In the genomic region with DNA sequence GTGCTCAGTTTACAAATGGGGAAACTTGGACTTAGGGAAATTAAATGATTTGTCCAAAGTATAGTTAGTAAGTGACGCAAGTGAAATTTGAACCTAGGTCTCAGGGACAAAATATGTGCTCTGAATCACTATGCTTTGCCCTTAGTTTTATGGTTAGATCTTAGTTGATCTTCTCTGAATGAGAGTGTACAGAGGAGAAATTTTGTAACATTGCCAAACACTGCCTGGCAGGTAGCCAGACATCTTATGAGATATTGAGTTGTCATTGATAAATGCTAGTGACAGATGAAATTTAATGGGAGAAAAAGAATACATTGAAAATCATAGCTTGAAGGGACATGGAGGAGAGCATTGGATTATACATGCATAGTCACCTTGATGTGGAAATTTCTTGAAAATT, we compare ENCODE assay signal across 18 cellular contexts.
DNase-seq lines count a peak whose midpoint lies in the region; ATAC-seq and TF ChIP-seq lines count a peak whose summit lies in the region.
"Had no signal": no experiment of that assay in that cellular context is flagged by ENCODE, and none has a peak within 500 bp of the region (broad histone marks: within the 10 kb centered on the region; RNA-seq: fewer than 3 reads in every experiment).

No MANE protein-coding gene starts in this region.

- no peak overlapping the region for H3K4me2 ChIP-seq in GM23248 (ENCODE audit: unreplicated experiment)

- no peaks in the 10 kb centered on the region for H3K27me3 Mint-ChIP-seq in activated T-cell treated with anti-CD3 and anti-CD28 coated beads, Interleukin-2, amount 50 U/mL, for 72 hours (ENCODE audit: low read depth)
- H3K27me3 Mint-ChIP-seq: activated naive CD8-positive, alpha-beta T cell treated with anti-CD3 and anti-CD28 coated beads, Interleukin-2, amount 10 ng/mL, durations not matched to agents 7 days and 5 days; memory B cell had no signal

- no peak for ATAC-seq in activated T-cell treated with anti-CD3 and anti-CD28 coated beads, Interleukin-2, amount 50 U/mL, for 72 hours (replicated peaks in 1 of 2)
- ATAC-seq: activated T-cell treated with anti-CD3 and anti-CD28 coated beads, Interleukin-2, amount 50 U/mL, for 4 hours had no signal

- no peaks in the 10 kb centered on the region for H4K20me1 ChIP-seq in GM23248 (ENCODE audit: insufficient read depth)

- no peak for TF ChIP-seq EP300 in stomach (IDR thresholded peaks at IDR 0.05)

- H2AFZ ChIP-seq in GM23248 = no peak overlapping the region

- TF ChIP-seq CTCF in choroid plexus epithelial cell (conservative IDR thresholded peaks at IDR 0.05; ENCODE audit: low read depth, low read length) (no peak), stomach (IDR thresholded peaks at IDR 0.05) (no peak)

- DNase-seq in GM23248 = peak; percentile 40
- peak; percentile 72 for DNase-seq in NCI-H1105 treated with DMSO at 0.1 percent for 48 hours (lab: John Stamatoyannopoulos, UW)
- peak; percentile 68 for DNase-seq in choroid plexus epithelial cell (ENCODE audit: low read depth)
- peak; percentile 8 for DNase-seq in non-pigmented ciliary epithelial cell (ENCODE audit: low read depth)
- no peak for DNase-seq in NOMO-1 treated with DMSO at 0.1 percent for 48 hours (lab: John Stamatoyannopoulos, UW; ENCODE audit: unreplicated experiment)
- DNase-seq in activated T-cell treated with anti-CD3 and anti-CD28 coated beads, Interleukin-2, amount 50 U/mL, for 72 hours = no peak
- no peak for DNase-seq in stomach
- DNase-seq: activated CD4-positive, alpha-beta T cell treated with anti-CD3 and anti-CD28 coated beads, Interleukin-2, amount 50 U/mL, for 1 hour; activated naive CD8-positive, alpha-beta T cell treated with anti-CD3 and anti-CD28 coated beads, Interleukin-2, amount 10 ng/mL, durations not matched to agents 7 days and 5 days; activated T-cell treated with anti-CD3 and anti-CD28 coated beads, Interleukin-2, amount 50 U/mL, for 4 hours; DND-41; endodermal cell; nephron progenitor cell; retina; SIG-M5; stimulated activated CD4-positive, alpha-beta T cell treated with anti-CD3 and anti-CD28 coated beads, Interleukin-2, amount 100 ng/mL, for 24 hours; T-helper 9 cell had no signal

- peaks cover 8% of the 10 kb centered on the region; the same call in 1 of the 2 replicates for H3F3A ChIP-seq in GM23248 (ENCODE audit: insufficient read depth)

- no peak overlapping the region for H3K4me3 Mint-ChIP-seq in activated T-cell treated with anti-CD3 and anti-CD28 coated beads, Interleukin-2, amount 50 U/mL, for 72 hours
- H3K4me3 Mint-ChIP-seq: activated naive CD8-positive, alpha-beta T cell treated with anti-CD3 and anti-CD28 coated beads, Interleukin-2, amount 10 ng/mL, durations not matched to agents 7 days and 5 days; activated T-cell treated with anti-CD3 and anti-CD28 coated beads, Interleukin-2, amount 50 U/mL, for 4 hours; endodermal cell; memory B cell; nephron progenitor cell had no signal

- H3K27ac ChIP-seq in GM23248 (no peak overlapping the region), stomach (no peak overlapping the region)

- H3K9me2 ChIP-seq in GM23248 (ENCODE audit: insufficient read depth) = no peaks in the 10 kb centered on the region

- no peaks in the 10 kb centered on the region for H3K9me3 Mint-ChIP-seq in activated T-cell treated with anti-CD3 and anti-CD28 coated beads, Interleukin-2, amount 50 U/mL, for 72 hours
- H3K9me3 Mint-ChIP-seq: activated naive CD8-positive, alpha-beta T cell treated with anti-CD3 and anti-CD28 coated beads, Interleukin-2, amount 10 ng/mL, durations not matched to agents 7 days and 5 days; activated T-cell treated with anti-CD3 and anti-CD28 coated beads, Interleukin-2, amount 50 U/mL, for 4 hours; memory B cell had no signal

- no peaks in the 10 kb centered on the region for H3K79me2 ChIP-seq in GM23248 (ENCODE audit: insufficient read depth)

- no peak overlapping the region for H3K9ac ChIP-seq in GM23248

- in situ Hi-C loops in GM23248 (cut with MboI) = no loop called here

- no peak overlapping the region for H3K27ac Mint-ChIP-seq in activated T-cell treated with anti-CD3 and anti-CD28 coated beads, Interleukin-2, amount 50 U/mL, for 72 hours
- H3K27ac Mint-ChIP-seq: activated naive CD8-positive, alpha-beta T cell treated with anti-CD3 and anti-CD28 coated beads, Interleukin-2, amount 10 ng/mL, durations not matched to agents 7 days and 5 days; endodermal cell; memory B cell; nephron progenitor cell had no signal

- intact Hi-C loops in stomach (cut with DNase I; ENCODE audit: low total_unique reads) = no loop called here

- H3K9me3 ChIP-seq in GM23248 (ENCODE audit: low read depth) (no peaks in the 10 kb centered on the region), stomach (no peaks in the 10 kb centered on the region)

- 93 to 94% methylated on average over 1 of the region's 1 CpG for WGBS in GM23248 (ENCODE audit: low coverage in 1 of 2, low lambda C conversion rate in 2 of 2, missing lambda C conversion rate in 2 of 2), 2 experiments
- WGBS in stomach, 5 donors = 92 to 99% (median 95%) methylated on average over 1 of the region's 1 CpG

- H3K4me3 ChIP-seq in GM23248 (no peak overlapping the region), choroid plexus epithelial cell (ENCODE audit: low read depth, low read length) (no peak overlapping the region), stomach (no peak overlapping the region)

- H3K4me1 Mint-ChIP-seq in activated T-cell treated with anti-CD3 and anti-CD28 coated beads, Interleukin-2, amount 50 U/mL, for 72 hours (ENCODE audit: low read depth) = no peaks in the 10 kb centered on the region
- H3K4me1 Mint-ChIP-seq: activated naive CD8-positive, alpha-beta T cell treated with anti-CD3 and anti-CD28 coated beads, Interleukin-2, amount 10 ng/mL, durations not matched to agents 7 days and 5 days; endodermal cell had no signal

- H3K36me3 ChIP-seq in GM23248 (ENCODE audit: low read depth) (peaks cover under 1% of the 10 kb centered on the region; the same call in 1 of the 2 replicates), stomach (peaks cover 0 to 8% (median 6%) of the 10 kb centered on the region in 4 donors)

- H3K27me3 ChIP-seq in GM23248 (replicated peaks; ENCODE audit: insufficient read depth) = no peaks in the 10 kb centered on the region
- no peaks in the 10 kb centered on the region for H3K27me3 ChIP-seq in stomach

- no peaks in the 10 kb centered on the region for H3K36me3 Mint-ChIP-seq in activated T-cell treated with anti-CD3 and anti-CD28 coated beads, Interleukin-2, amount 50 U/mL, for 72 hours (ENCODE audit: insufficient read depth in 2 of 2)

- no peak for TF ChIP-seq POLR2A in stomach (IDR thresholded peaks at IDR 0.05)

- H3K4me1 ChIP-seq in GM23248 (ENCODE audit: insufficient read depth) = no peaks in the 10 kb centered on the region
- H3K4me1 ChIP-seq in stomach = peaks cover 0 to 10% (median 1%) of the 10 kb centered on the region in 4 donors

Comparison
In these comparisons a context has a peak if more than half of its experiments do, and no peak if none do; other contexts are left out.
1. DNase-seq: peak in GM23248 (single experiment), NCI-H1105 treated with DMSO at 0.1 percent for 48 hours (single experiment), choroid plexus epithelial cell (single experiment) and non-pigmented ciliary epithelial cell (single experiment); none in NOMO-1 treated with DMSO at 0.1 percent for 48 hours (single experiment), activated T-cell treated with anti-CD3 and anti-CD28 coated beads, Interleukin-2, amount 50 U/mL, for 72 hours (0 of 2) and stomach (single experiment).